Comparison of ENCODE assay signal across 11 cellular contexts in the genomic region with DNA sequence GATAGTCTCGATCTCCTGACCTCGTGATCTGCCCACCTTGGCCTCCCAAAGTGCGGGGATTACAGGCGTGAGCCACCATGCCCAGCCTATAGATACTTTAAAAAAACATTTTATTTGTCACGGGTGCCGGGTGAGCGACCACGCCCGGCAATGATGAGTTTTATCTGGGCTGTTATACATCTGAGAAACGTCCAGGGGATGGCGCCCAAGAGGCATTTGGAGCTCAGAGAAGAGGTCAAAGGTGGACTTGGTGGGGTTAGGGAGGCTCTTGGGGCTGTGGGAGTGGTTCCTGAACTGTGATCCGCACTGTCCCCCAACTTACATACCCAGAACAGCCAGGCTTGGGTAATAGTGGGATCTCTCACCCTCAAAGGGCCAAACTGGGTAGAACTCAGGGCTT. TPM values are rescaled to one million over a fixed set of nuclear protein-coding genes. Genes with fewer than 3 reads are reported as not detected.
A peak's percentile ranks its signal among the peaks of the same experiment; 100 is the strongest.
DNase-seq lines count a peak whose midpoint lies in the region; ATAC-seq, FAIRE-seq and TF ChIP-seq lines count a peak whose summit lies in the region.
"Not testable (repeated sequence)": the region's sequence is repeated elsewhere in the genome, so short reads cannot be mapped to it uniquely, and the experiment has no call there.
"Had no signal": no experiment of that assay in that cellular context is flagged by ENCODE, and none has a peak within 500 bp of the region (broad histone marks: within the 10 kb centered on the region; RNA-seq: fewer than 3 reads in every experiment).

No MANE protein-coding gene starts in this region.

- not testable (repeated sequence) for H3K9ac ChIP-seq in K562 (ENCODE audit: insufficient read depth in 1 of 2, low read depth in 2 of 2, low read length in 2 of 2)

- not testable (repeated sequence) for H3K4me3 ChIP-seq in K562; right cardiac atrium (ENCODE audit: low read length)

- DNase-seq in K562 (ENCODE audit: extremely low read depth in 1 of 4, low spot score in 3 of 4); right cardiac atrium; natural killer cell; urothelium cell line (ENCODE audit: low spot score): not testable (repeated sequence)

- H3K27ac Mint-ChIP-seq in natural killer cell = not testable (repeated sequence)

- not testable (repeated sequence) for H4K20me1 ChIP-seq in K562 (replicated peaks; ENCODE audit: control insufficient read depth, insufficient read depth, low read length)

- not testable (repeated sequence) for H3K4me2 ChIP-seq in K562 (ENCODE audit: insufficient read depth, low read length)

- not testable (repeated sequence) for H3K36me3 Mint-ChIP-seq in natural killer cell

- not testable (repeated sequence) for H3K4me1 Mint-ChIP-seq in natural killer cell

- not testable (repeated sequence) for H3K27me3 ChIP-seq in K562 (ENCODE audit: control insufficient read depth in 2 of 2, insufficient read depth in 2 of 2, low read length in 2 of 2); right cardiac atrium (ENCODE audit: control insufficient read depth, insufficient read depth)

- H3K9me1 ChIP-seq in K562 (ENCODE audit: control insufficient read depth, insufficient read depth, low read length) = not testable (repeated sequence)

- not testable (repeated sequence) for H3K4me3 Mint-ChIP-seq in natural killer cell

- TF ChIP-seq POLR2A in K562 (conservative IDR thresholded peaks at IDR 0.05) = not testable (repeated sequence)

- not testable (repeated sequence) for BruUV-seq in K562 (replicated peaks; lab: Mats Ljungman, UMichigan)

- H3K79me2 ChIP-seq in K562 (ENCODE audit: control insufficient read depth, insufficient read depth, low read length) = not testable (repeated sequence)

- FAIRE-seq in K562 (lab: Jason Lieb, UNC) = peak; percentile 93
- peak; percentile 27 for FAIRE-seq in urothelium cell line (lab: Jason Lieb, UNC)

- H3K9me3 Mint-ChIP-seq in natural killer cell = not testable (repeated sequence)

- not testable (repeated sequence) for H3K27ac ChIP-seq in K562 (ENCODE audit: extremely low read depth, low read depth, low read length); right cardiac atrium (ENCODE audit: low read length)

- H3K36me3 ChIP-seq in K562 (ENCODE audit: control insufficient read depth, insufficient read depth, low read length) = not testable (repeated sequence)

- CTCF ChIA-PET in K562 (lab: Yijun Ruan, JAX; ENCODE audit: low intra/inter-chr PET ratio) = not testable (repeated sequence)

- TF ChIP-seq EP300 in K562 (IDR thresholded peaks at IDR 0.05; ENCODE audit: low read length) = not testable (repeated sequence)

- in situ Hi-C loops in K562 (cut with MboI) = not testable (repeated sequence)

- ATAC-seq in GM18907 (IDR thresholded peaks at IDR 0.05; ENCODE audit: unreplicated experiment) (peak; percentile 65), HG02588 (IDR thresholded peaks at IDR 0.05; ENCODE audit: unreplicated experiment) (peak; percentile 49), HG03442 (IDR thresholded peaks at IDR 0.05; ENCODE audit: unreplicated experiment) (peak; percentile 52), K562 (peak; percentile 97), right cardiac atrium (peak; percentile 66 to 70), natural killer cell (peak; percentile 67 to 90 (median 87))
- peak; percentile 85 to 90 for ATAC-seq in activated CD4-positive, CD25-positive, alpha-beta regulatory T cell treated with anti-CD3 and anti-CD28 coated beads, Interleukin-2, amount 50 U/mL, for 24 hours

- H2AFZ ChIP-seq in K562 (ENCODE audit: low read depth, low read length) = not testable (repeated sequence)

- H3K27me3 Mint-ChIP-seq in natural killer cell (ENCODE audit: low read depth in 2 of 2) = not testable (repeated sequence)

- intact Hi-C loops in K562 (cut with micrococcal nuclease); right cardiac atrium (cut with DNase I); natural killer cell (cut with micrococcal nuclease): not testable (repeated sequence)

- H3K9me3 ChIP-seq in K562 (replicated peaks; ENCODE audit: control insufficient read depth, insufficient read depth, low read depth, low read length); right cardiac atrium (ENCODE audit: control insufficient read depth, low read length): not testable (repeated sequence)

- not testable (repeated sequence) for TF ChIP-seq RAD21 in K562 (CRISPR knock-in tag; conservative IDR thresholded peaks at IDR 0.05 in 1 of 2, IDR thresholded peaks at IDR 0.05 in 1 of 2)

- POLR2A ChIA-PET in K562 (lab: Yijun Ruan, JAX) = not testable (repeated sequence)

- TF ChIP-seq CTCF in K562 (IDR thresholded peaks at IDR 0.05 in 2 of 3, conservative IDR thresholded peaks at IDR 0.05 in 1 of 3; ENCODE audit: insufficient read depth in 2 of 3, low read depth in 1 of 3, low read length in 3 of 3); natural killer cell (IDR thresholded peaks at IDR 0.05): not testable (repeated sequence)

- no CpG with 5 or more reads among the region's 12 CpGs for WGBS in K562 (ENCODE audit: insufficient coverage, low coverage, missing lambda C conversion rate)
- no CpG with 5 or more reads among the region's 12 CpGs for WGBS in right cardiac atrium

- not testable (repeated sequence) for H3K4me1 ChIP-seq in K562 (replicated peaks in 1 of 2; ENCODE audit: control insufficient read depth in 2 of 2, insufficient read depth in 2 of 2, low read length in 2 of 2); right cardiac atrium (ENCODE audit: control insufficient read depth, insufficient read depth, low read length)

RNA-seq across cellular contexts. Expression of a gene that starts 8.7 kb away (rescaled TPM):
- total RNA-seq in K562 (2011; cell fraction: chromatin; rRNA removed; ENCODE audit: low replicate concordance) = 0.48 and 0.81 TPM in 2 replicates
- not detected in 2 replicates for total RNA-seq in K562 (2011; cell fraction: nucleolus; rRNA removed)
- total RNA-seq in K562 (2011; cell fraction: nucleoplasm; rRNA removed) = 0.37 TPM in 1 of 2 replicates, not detected in the other
- total RNA-seq in K562 (2014; rRNA removed) (not detected in 2 replicates), K562 (2014; rRNA removed; fragmentation: Illumina TruSeq; extraction: Trizol) (not detected in 2 replicates), K562 (2015; rRNA removed; fragmentation: Illumina TruSeq; extraction: Trizol) (not detected in 2 replicates), K562 (2021) (0.22 TPM in 1 of 2 replicates, not detected in the other), right cardiac atrium (1 to 10 TPM in 3 of 4 donors, under 1 TPM in 1; 0.76 to 2.5 (median 1.5) TPM), natural killer cell (1 to 10 TPM; 2.4 to 6.5 (median 4.3) TPM)
- polyA plus RNA-seq in K562 (2011; rRNA removed) (0.11 TPM in 1 of 2 replicates, not detected in the other), K562 (2014; fragmentation: Illumina TruSeq; extraction: Trizol) (not detected in 2 replicates), K562 (2014; fragmentation: Nextera tagmentation; extraction: Ambion mirVana) (not detected), K562 (2014; rRNA removed) (not detected in 2 replicates), right cardiac atrium (1.1 TPM)
- polyA plus RNA-seq in K562 (2011; cell fraction: cytosol; rRNA removed) = not detected in 2 replicates
- polyA plus RNA-seq in K562 (2011; cell fraction: nucleus; rRNA removed) = not detected in 2 replicates
- polyA plus RNA-seq in K562 (2012) = not detected in 2 replicates
- not detected in 2 replicates for polyA minus RNA-seq in K562 (2011; rRNA and poly(A)+ RNA removed)
- not detected in 2 replicates for polyA minus RNA-seq in K562 (2011; cell fraction: cytosol; rRNA and poly(A)+ RNA removed)
- not detected in 2 replicates for polyA minus RNA-seq in K562 (2011; cell fraction: nucleus; rRNA and poly(A)+ RNA removed)
- total RNA-seq: chondrocyte, NCI-H460 had no signal
- polyA plus RNA-seq: SK-N-SH had no signal
